Comparison of ENCODE assay signal across 14 cellular contexts in the genomic region with DNA sequence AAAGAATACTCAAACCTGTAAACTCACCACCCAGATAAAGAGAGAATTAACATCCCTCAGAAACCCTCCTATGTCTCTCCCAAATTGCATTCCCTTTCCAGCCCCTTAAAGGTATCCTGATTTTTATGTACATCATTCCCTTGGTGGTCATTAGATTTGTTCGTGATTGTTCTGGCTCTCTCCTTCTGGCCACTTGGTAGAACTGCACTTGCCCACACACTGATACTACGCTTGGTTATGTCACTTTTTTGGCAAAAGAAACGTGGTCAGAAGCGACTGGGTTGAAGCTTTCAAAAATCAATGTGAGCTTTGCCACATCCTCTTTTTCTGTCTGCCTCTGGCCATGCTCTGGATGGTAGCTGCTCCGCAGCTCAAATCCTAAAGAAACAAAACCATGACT.
DNase-seq lines count a peak whose midpoint lies in the region; FAIRE-seq and TF ChIP-seq lines count a peak whose summit lies in the region.
"Had no signal": no experiment of that assay in that cellular context is flagged by ENCODE, and none has a peak within 500 bp of the region (broad histone marks: within the 10 kb centered on the region; RNA-seq: fewer than 3 reads in every experiment).

No MANE protein-coding gene starts in this region.

- no peak overlapping the region for H3K9ac ChIP-seq in KMS-11

- FAIRE-seq in frontal cortex (lab: Jason Lieb, UNC): no peak

- no peak overlapping the region for H3K4me2 ChIP-seq in KMS-11

- DNase-seq in SKM-1 treated with dmso at 0.1 percent for 144 hours (lab: John Stamatoyannopoulos, UW; ENCODE audit: unreplicated experiment) (peak; percentile 47), neural crest cell (ENCODE audit: low read depth, low spot score) (no peak), SK-N-DZ (ENCODE audit: low spot score) (no peak), frontal cortex (ENCODE audit: low spot score in 2 of 2) (no peak), NCI-H1694 treated with DMSO at 0.1 percent for 48 hours (lab: John Stamatoyannopoulos, UW) (no peak)
- DNase-seq: DMS79, NCI-H1105, NCI-H226, posterior cingulate gyrus had no signal

- H4K20me1 ChIP-seq in KMS-11 (ENCODE audit: insufficient read depth): no peaks in the 10 kb centered on the region

- H3K36me3 ChIP-seq in KMS-11 (ENCODE audit: insufficient read depth): no peaks in the 10 kb centered on the region

- no peaks in the 10 kb centered on the region for H3K27me3 ChIP-seq in KMS-11 (ENCODE audit: insufficient read depth, low read depth)

- no peak overlapping the region for H2AFZ ChIP-seq in KMS-11 (ENCODE audit: low read depth)

- no peak overlapping the region for H3K4me3 ChIP-seq in KMS-11 (IDR thresholded peaks at IDR 0.05; ENCODE audit: insufficient read depth, low read depth, low read length)

- H3K27ac ChIP-seq in KMS-11: no peak overlapping the region
- H3K27ac ChIP-seq: epithelial cell of prostate had no signal

- TF ChIP-seq CTCF in GM12872 (IDR thresholded peaks at IDR 0.05; ENCODE audit: insufficient read depth, low read depth, low read length) (0 out of 3 replicates have a peak, but pooled peaks have one; percentile 37), KMS-11 (conservative IDR thresholded peaks at IDR 0.05; ENCODE audit: low read depth, low read length) (peak; percentile 27; the same call in 1 of the 2 replicates), neural crest cell (conservative IDR thresholded peaks at IDR 0.05) (peak; percentile 42)

- H3K79me2 ChIP-seq in KMS-11 (ENCODE audit: insufficient read depth, low read depth): no peaks in the 10 kb centered on the region

- H3K27ac Mint-ChIP-seq in neural crest cell (ENCODE audit: unreplicated experiment): no peak overlapping the region
- H3K27ac Mint-ChIP-seq: B cell; T-helper 2 cell treated with Interferon-gamma antibody and Interleukin-4, amounts not matched to agents 5 μg/mL and 100 μg/mL, for 36 hours had no signal

- H3K4me3 Mint-ChIP-seq in neural crest cell: no peak overlapping the region
- H3K4me3 Mint-ChIP-seq: B cell; T-helper 2 cell treated with Interferon-gamma antibody and Interleukin-4, amounts not matched to agents 5 μg/mL and 100 μg/mL, for 36 hours had no signal

- H3K36me3 Mint-ChIP-seq in neural crest cell (ENCODE audit: low read depth): no peaks in the 10 kb centered on the region

- H3K4me1 ChIP-seq in KMS-11 (ENCODE audit: low read depth, poor library complexity, severe bottlenecking): no peaks in the 10 kb centered on the region

- H3K4me1 Mint-ChIP-seq in neural crest cell: no peaks in the 10 kb centered on the region
- H3K4me1 Mint-ChIP-seq: B cell had no signal

- H3K9me3 Mint-ChIP-seq in neural crest cell: no peaks in the 10 kb centered on the region
- H3K9me3 Mint-ChIP-seq: T-helper 2 cell treated with Interferon-gamma antibody and Interleukin-4, amounts not matched to agents 5 μg/mL and 100 μg/mL, for 36 hours had no signal

- no peaks in the 10 kb centered on the region for H3K27me3 Mint-ChIP-seq in neural crest cell (ENCODE audit: low read depth)
- H3K27me3 Mint-ChIP-seq: B cell had no signal
